ENCODE assay signal across 1 cellular context in the genomic region with DNA sequence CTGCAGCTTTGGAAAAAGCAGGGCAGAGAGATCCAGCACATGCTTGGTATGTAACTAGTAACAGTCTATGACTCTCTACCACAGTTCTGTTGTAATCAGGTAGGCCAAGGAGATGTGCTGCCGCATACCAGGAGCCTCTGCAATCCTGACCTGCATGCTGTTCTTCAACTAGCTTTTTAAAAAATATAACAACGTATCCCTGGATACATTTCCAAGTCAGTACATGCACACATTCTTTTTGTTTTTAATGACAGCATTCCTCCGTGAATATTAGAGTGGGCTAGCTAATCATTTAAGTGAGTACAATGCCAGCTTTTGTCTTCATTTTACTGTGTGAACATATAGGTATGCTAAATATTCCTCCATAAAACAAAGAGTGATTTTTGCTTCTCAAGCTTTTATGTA.
TF ChIP-seq lines count a peak whose summit lies in the region.

No MANE protein-coding gene starts in this region.

TF ChIP-seq in IMR-90, 13 proteins besides CTCF, POLR2A, EP300 and RAD21:
- TF ChIP-seq RCOR1 (IDR thresholded peaks at IDR 0.05; ENCODE audit: insufficient replicate concordance, low read length), result no peak
- TF ChIP-seq MAFK (IDR thresholded peaks at IDR 0.05; ENCODE audit: low read depth, low read length), result no peak
- no peak for TF ChIP-seq NFE2L2 (IDR thresholded peaks at IDR 0.05; ENCODE audit: low read depth, low read length)
- TF ChIP-seq SMC3 (IDR thresholded peaks at IDR 0.05; ENCODE audit: low read depth, low read length), result no peak
- TF ChIP-seq MAZ (IDR thresholded peaks at IDR 0.05; ENCODE audit: borderline replicate concordance, low read depth, low read length), result no peak
- no peak for TF ChIP-seq CEBPB (IDR thresholded peaks at IDR 0.05; ENCODE audit: low read depth, low read length)
- TF ChIP-seq FOS (IDR thresholded peaks at IDR 0.05; ENCODE audit: low read depth, low read length), result no peak
- TF ChIP-seq CHD1 (IDR thresholded peaks at IDR 0.05; ENCODE audit: low read depth, low read length), result no peak
- TF ChIP-seq, protein P1, sequence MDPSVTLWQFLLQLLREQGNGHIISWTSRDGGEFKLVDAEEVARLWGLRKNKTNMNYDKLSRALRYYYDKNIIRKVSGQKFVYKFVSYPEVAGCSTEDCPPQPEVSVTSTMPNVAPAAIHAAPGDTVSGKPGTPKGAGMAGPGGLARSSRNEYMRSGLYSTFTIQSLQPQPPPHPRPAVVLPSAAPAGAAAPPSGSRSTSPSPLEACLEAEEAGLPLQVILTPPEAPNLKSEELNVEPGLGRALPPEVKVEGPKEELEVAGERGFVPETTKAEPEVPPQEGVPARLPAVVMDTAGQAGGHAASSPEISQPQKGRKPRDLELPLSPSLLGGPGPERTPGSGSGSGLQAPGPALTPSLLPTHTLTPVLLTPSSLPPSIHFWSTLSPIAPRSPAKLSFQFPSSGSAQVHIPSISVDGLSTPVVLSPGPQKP (IDR thresholded peaks at IDR 0.05; ENCODE audit: borderline replicate concordance, low read depth, low read length), result no peak
- no peak for TF ChIP-seq MXI1 (IDR thresholded peaks at IDR 0.05; ENCODE audit: borderline replicate concordance, low read depth, low read length)
- TF ChIP-seq RFX5 (IDR thresholded peaks at IDR 0.05; ENCODE audit: low read depth, low read length), result no peak
- TF ChIP-seq, protein P2, sequence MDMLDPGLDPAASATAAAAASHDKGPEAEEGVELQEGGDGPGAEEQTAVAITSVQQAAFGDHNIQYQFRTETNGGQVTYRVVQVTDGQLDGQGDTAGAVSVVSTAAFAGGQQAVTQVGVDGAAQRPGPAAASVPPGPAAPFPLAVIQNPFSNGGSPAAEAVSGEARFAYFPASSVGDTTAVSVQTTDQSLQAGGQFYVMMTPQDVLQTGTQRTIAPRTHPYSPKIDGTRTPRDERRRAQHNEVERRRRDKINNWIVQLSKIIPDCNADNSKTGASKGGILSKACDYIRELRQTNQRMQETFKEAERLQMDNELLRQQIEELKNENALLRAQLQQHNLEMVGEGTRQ (IDR thresholded peaks at IDR 0.05; ENCODE audit: low read depth, low read length), result no peak
- TF ChIP-seq BHLHE40 (IDR thresholded peaks at IDR 0.05; ENCODE audit: low read depth, low read length), result no peak
